In the genomic region with DNA sequence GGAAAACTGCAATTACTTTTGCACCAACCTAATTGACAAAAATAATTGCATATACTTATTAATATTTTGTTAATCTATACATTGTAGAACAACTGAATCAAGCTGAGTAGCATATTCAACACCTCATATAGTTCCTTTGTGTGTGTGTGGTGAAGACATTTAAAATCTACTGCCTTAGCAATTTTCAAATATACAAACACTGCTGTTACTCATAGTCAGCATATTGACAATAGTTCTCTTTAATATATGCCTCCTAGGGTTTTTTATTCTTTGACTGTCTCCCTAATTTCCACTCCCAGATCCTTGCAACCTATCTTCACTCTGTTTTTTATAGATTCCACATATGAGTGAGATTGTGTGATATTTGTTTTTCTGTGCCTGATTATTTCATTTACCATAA, we compare ENCODE assay signal across 34 cellular contexts.
"Had no signal": no experiment of that assay in that cellular context is flagged by ENCODE, and none has a peak within 500 bp of the region (broad histone marks: within the 10 kb centered on the region; RNA-seq: fewer than 3 reads in every experiment).

No MANE protein-coding gene starts in this region.

- H3K4me1 ChIP-seq: adrenal gland, ascending aorta, body of pancreas, breast epithelium had no signal

- DNase-seq: activated effector memory CD4-positive, alpha-beta T cell treated with anti-CD3 and anti-CD28 coated beads, Interleukin-2, amount 50 U/mL, for 16 hours; activated effector memory CD4-positive, alpha-beta T cell treated with Interleukin-2 at 50 U/mL for 16 hours; activated gamma-delta T cell; activated gamma-delta T cell treated with Interleukin-2 at 50 U/mL for 16 hours; activated naive CD4-positive, alpha-beta T cell; activated naive CD4-positive, alpha-beta T cell treated with anti-CD3 and anti-CD28 coated beads for 36 hours; activated naive CD4-positive, alpha-beta T cell treated with anti-CD3 and anti-CD28 coated beads, Interleukin-2, amount 10 ng/mL, durations not matched to agents 7 days and 5 days; activated naive CD4-positive, alpha-beta T cell treated with anti-CD3 and anti-CD28 coated beads, Interleukin-2, amount 50 U/mL, for 16 hours; activated naive CD4-positive, alpha-beta T cell treated with Interleukin-2 at 50 U/mL for 16 hours; activated naive CD8-positive, alpha-beta T cell treated with anti-CD3 and anti-CD28 coated beads for 36 hours; activated naive CD8-positive, alpha-beta T cell treated with anti-CD3 and anti-CD28 coated beads, Interleukin-2, amount 10 ng/mL, durations not matched to agents 7 days and 5 days; activated naive CD8-positive, alpha-beta T cell treated with anti-CD3 and anti-CD28 coated beads, Interleukin-2, amount 50 U/mL, for 24 hours; activated T-cell treated with anti-CD3 and anti-CD28 coated beads, Interleukin-2, amount 50 U/mL, for 1 hour; activated T-cell treated with anti-CD3 and anti-CD28 coated beads, Interleukin-2, amount 50 U/mL, for 24 hours; activated T-cell treated with anti-CD3 and anti-CD28 coated beads, Interleukin-2, amount 50 U/mL, for 4 hours; activated T-cell treated with anti-CD3 and anti-CD28 coated beads, Interleukin-2, amount 50 U/mL, for 48 hours; activated T-cell treated with anti-CD3 and anti-CD28 coated beads, Interleukin-2, amount 50 U/mL, for 72 hours; adrenal gland; amniotic stem cell; amygdala; anterior cingulate cortex; aorta; body of pancreas; brain microvascular endothelial cell; caudate nucleus; central memory CD4-positive, alpha-beta T cell; cerebellar nuclear complex had no signal

- H3K4me3 ChIP-seq: adrenal gland, ascending aorta, body of pancreas, breast epithelium, cardiac muscle cell had no signal

- H3K36me3 ChIP-seq: adrenal gland, ascending aorta, brain microvascular endothelial cell, breast epithelium, cardiac muscle cell had no signal

- H3K27me3 ChIP-seq: adrenal gland, ascending aorta, body of pancreas, brain microvascular endothelial cell, breast epithelium, cardiac muscle cell had no signal

- FAIRE-seq: astrocyte, bronchial epithelial cell had no signal

- H3K9me3 ChIP-seq: adrenal gland, body of pancreas had no signal

- H3K27ac ChIP-seq: adrenal gland, ascending aorta, body of pancreas, brain microvascular endothelial cell, breast epithelium, cardiac muscle cell had no signal

- ATAC-seq: activated naive CD4-positive, alpha-beta T cell treated with anti-CD3 and anti-CD28 coated beads, Interleukin-2, amount 50 U/mL, for 72 hours; activated naive CD8-positive, alpha-beta T cell treated with anti-CD3 and anti-CD28 coated beads, Interleukin-2, amount 50 U/mL, for 24 hours; activated T-cell treated with anti-CD3 and anti-CD28 coated beads, Interleukin-2, amount 50 U/mL, for 4 hours; activated T-cell treated with anti-CD3 and anti-CD28 coated beads, Interleukin-2, amount 50 U/mL, for 72 hours; activated T-helper 17 cell treated with anti-CD3 and anti-CD28 coated beads, Interleukin-2, amount 50 U/mL, for 72 hours; body of pancreas had no signal
